14 cellular contexts compared by ENCODE assay signal in the genomic region with DNA sequence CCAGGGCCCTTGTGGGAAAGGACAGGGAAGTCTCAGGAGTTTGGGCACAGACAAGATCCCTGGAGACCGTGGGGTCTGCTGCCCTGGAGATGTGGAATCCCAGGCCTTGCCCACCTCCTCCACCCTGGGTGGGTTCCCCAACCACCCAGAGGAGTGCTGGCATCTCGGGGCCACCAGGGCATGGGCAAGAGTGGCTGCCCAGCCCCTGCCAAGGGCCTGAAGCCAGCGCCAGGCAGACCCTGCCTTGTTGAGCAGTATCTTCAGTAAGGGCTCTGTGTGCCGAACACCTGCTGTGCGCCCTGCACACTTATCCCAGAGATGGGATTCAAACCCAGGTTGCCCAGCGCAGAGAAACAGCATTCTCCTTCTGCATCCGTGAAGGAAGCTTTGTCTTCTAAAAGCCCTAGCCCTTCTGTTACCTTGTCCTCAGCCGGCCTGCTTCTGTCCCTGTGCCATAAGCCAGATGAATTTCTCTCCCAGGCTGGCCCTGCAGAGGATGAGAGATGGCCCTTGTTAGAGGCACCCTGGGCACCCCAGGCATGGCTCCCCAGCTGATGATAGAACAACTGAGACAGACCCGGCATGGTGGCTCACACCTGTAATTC. TPM values are rescaled to one million over a fixed set of nuclear protein-coding genes. Genes with fewer than 3 reads are reported as not detected.
A peak's percentile ranks its signal among the peaks of the same experiment; 100 is the strongest.
DNase-seq lines count a peak whose midpoint lies in the region; ATAC-seq and TF ChIP-seq lines count a peak whose summit lies in the region.
"Had no signal": no experiment of that assay in that cellular context is flagged by ENCODE, and none has a peak within 500 bp of the region (broad histone marks: within the 10 kb centered on the region; RNA-seq: fewer than 3 reads in every experiment).

No MANE protein-coding gene starts in this region.

- WGBS in esophagus muscularis mucosa: 88% methylated on average over 6 of the region's 9 CpGs
- WGBS in neuronal stem cell (ENCODE audit: extremely low coverage in 2 of 2, insufficient read length in 2 of 2, insufficient replicate concordance in 1 of 2), 2 donors: no CpG with 5 or more reads among the region's 9 CpGs

- no peak overlapping the region for H2AFZ ChIP-seq in neuronal stem cell (ENCODE audit: low read length)

- no peaks in the 10 kb centered on the region for H3K27me3 ChIP-seq in CD4-positive, CD25-positive, alpha-beta regulatory T cell (ENCODE audit: control insufficient read depth, insufficient read depth, low read length)
- H3K27me3 ChIP-seq in H7 (ENCODE audit: control insufficient read depth, insufficient read depth, low read length): no peaks in the 10 kb centered on the region
- H3K27me3 ChIP-seq in esophagus muscularis mucosa: peaks cover 0 to 5% (median 0%) of the 10 kb centered on the region in 4 donors
- no peaks in the 10 kb centered on the region for H3K27me3 ChIP-seq in neuronal stem cell (ENCODE audit: control insufficient read depth in 3 of 3, insufficient read depth in 3 of 3, low read depth in 1 of 3, low read length in 3 of 3)

- H3K27ac ChIP-seq in CD4-positive, CD25-positive, alpha-beta regulatory T cell (ENCODE audit: insufficient read depth, low read length, poor library complexity, severe bottlenecking): peak overlapping the region; percentile 68
- H3K27ac ChIP-seq in esophagus muscularis mucosa (replicated peaks in 1 of 4) (peak overlapping the region; percentile 35 to 72 (median 48)), neuronal stem cell (replicated peaks; ENCODE audit: low read length) (no peak overlapping the region)
- H3K27ac ChIP-seq: KMS-11 had no signal

- peaks cover 10 to 57% (median 18%) of the 10 kb centered on the region in 4 donors for H3K4me1 Mint-ChIP-seq in CD4-positive, CD25-positive, alpha-beta regulatory T cell

- TF ChIP-seq CTCF in esophagus muscularis mucosa (IDR thresholded peaks at IDR 0.05): no peak

- no peak for TF ChIP-seq EP300 in esophagus muscularis mucosa (IDR thresholded peaks at IDR 0.05)

- H2BK15ac ChIP-seq in neuronal stem cell (ENCODE audit: low read length): no peak overlapping the region

- H2BK5ac ChIP-seq in neuronal stem cell (ENCODE audit: low read length): peak overlapping the region; percentile 15

- H2BK12ac ChIP-seq in neuronal stem cell (ENCODE audit: low read length): peak overlapping the region; percentile 58

- intact Hi-C loops in esophagus muscularis mucosa (cut with DNase I): no loop called here

- H3K27me3 Mint-ChIP-seq in CD4-positive, CD25-positive, alpha-beta regulatory T cell: no peaks in the 10 kb centered on the region

- H3K4ac ChIP-seq in neuronal stem cell (ENCODE audit: low read length): peak overlapping the region; percentile 2

- no peak overlapping the region for H3K4me2 ChIP-seq in neuronal stem cell (ENCODE audit: insufficient read depth, low read length, poor library complexity, severe bottlenecking)
- H3K4me2 ChIP-seq: KMS-11 had no signal

- H3K79me1 ChIP-seq in neuronal stem cell (ENCODE audit: low read depth, low read length): peaks cover 2% of the 10 kb centered on the region

- H4K8ac ChIP-seq in neuronal stem cell (ENCODE audit: low read depth, low read length): no peak overlapping the region

- no peaks in the 10 kb centered on the region for H3K9me3 Mint-ChIP-seq in CD4-positive, CD25-positive, alpha-beta regulatory T cell
- H3K9me3 Mint-ChIP-seq: stimulated activated naive B cell treated with anti-CD40 and anti-IgM and Interleukin-4, amounts not matched to agents 10 μg/mL and 1 μg/mL and 100 μg/mL, for 72 hours had no signal

- no peaks in the 10 kb centered on the region for H3K36me3 ChIP-seq in CD4-positive, CD25-positive, alpha-beta regulatory T cell (ENCODE audit: control insufficient read depth, insufficient read depth, low read length)
- no peaks in the 10 kb centered on the region for H3K36me3 ChIP-seq in H7 (replicated peaks; ENCODE audit: control insufficient read depth, insufficient read depth, low read length)
- no peaks in the 10 kb centered on the region for H3K36me3 ChIP-seq in esophagus muscularis mucosa
- peaks cover 0 to 8% of the 10 kb centered on the region in 2 donors for H3K36me3 ChIP-seq in neuronal stem cell (replicated peaks in 1 of 2; ENCODE audit: control insufficient read depth in 2 of 2, insufficient read depth in 2 of 2, low read length in 2 of 2)

- H2BK120ac ChIP-seq in neuronal stem cell (ENCODE audit: low read depth, low read length): no peak overlapping the region

- H3K14ac ChIP-seq in neuronal stem cell (ENCODE audit: low read length): peak overlapping the region; percentile 59

- no peaks in the 10 kb centered on the region for H3K9me3 ChIP-seq in CD4-positive, CD25-positive, alpha-beta regulatory T cell (ENCODE audit: control insufficient read depth in 2 of 2, low read length in 2 of 2)
- no peaks in the 10 kb centered on the region for H3K9me3 ChIP-seq in esophagus muscularis mucosa
- no peaks in the 10 kb centered on the region for H3K9me3 ChIP-seq in neuronal stem cell (replicated peaks in 1 of 2; ENCODE audit: control insufficient read depth in 2 of 2, insufficient read depth in 1 of 2, low read depth in 1 of 2, low read length in 2 of 2)

- peaks cover 45% of the 10 kb centered on the region for H3K4me1 ChIP-seq in CD4-positive, CD25-positive, alpha-beta regulatory T cell (ENCODE audit: control insufficient read depth, insufficient read depth, low read length, poor library complexity, severe bottlenecking)
- peaks cover 16 to 23% (median 17%) of the 10 kb centered on the region in 4 donors for H3K4me1 ChIP-seq in esophagus muscularis mucosa
- peaks cover 16 to 47% of the 10 kb centered on the region in 2 donors for H3K4me1 ChIP-seq in neuronal stem cell (ENCODE audit: control insufficient read depth in 2 of 2, insufficient read depth in 1 of 2, low read depth in 1 of 2, low read length in 2 of 2)

- peak overlapping the region in 1 of 4 donors; percentile 60 for H3K4me3 Mint-ChIP-seq in CD4-positive, CD25-positive, alpha-beta regulatory T cell
- H3K4me3 Mint-ChIP-seq: stimulated activated naive B cell treated with anti-CD40 and anti-IgM and Interleukin-4, amounts not matched to agents 10 μg/mL and 1 μg/mL and 100 μg/mL, for 72 hours had no signal

- H4K91ac ChIP-seq in neuronal stem cell (ENCODE audit: low read depth, low read length, poor library complexity): no peak overlapping the region

- H3K4me3 ChIP-seq in CD4-positive, CD25-positive, alpha-beta regulatory T cell (ENCODE audit: low read depth, low read length): no peak overlapping the region
- no peak overlapping the region for H3K4me3 ChIP-seq in H7 (ENCODE audit: insufficient read depth, low read depth, low read length)
- H3K4me3 ChIP-seq in esophagus muscularis mucosa: no peak overlapping the region
- no peak overlapping the region for H3K4me3 ChIP-seq in neuronal stem cell (ENCODE audit: low read length in 2 of 2)

- H3K18ac ChIP-seq in neuronal stem cell (ENCODE audit: low read length): peak overlapping the region; percentile 33

- no peak overlapping the region for H3K9ac ChIP-seq in neuronal stem cell (ENCODE audit: low read depth, low read length, poor library complexity)
- H3K9ac ChIP-seq: KMS-11 had no signal

- TF ChIP-seq POLR2A in esophagus muscularis mucosa (IDR thresholded peaks at IDR 0.05; ENCODE audit: low read depth): no peak

- ATAC-seq in CD4-positive, CD25-positive, alpha-beta regulatory T cell (ENCODE audit: low read depth in 2 of 2): no peak
- no peak for ATAC-seq in HG02840 (IDR thresholded peaks at IDR 0.05; ENCODE audit: low FRiP score, unreplicated experiment)

- H3K27ac Mint-ChIP-seq in CD4-positive, CD25-positive, alpha-beta regulatory T cell: peak overlapping the region; percentile 86 to 95 (median 92)
- H3K27ac Mint-ChIP-seq: stimulated activated naive B cell treated with anti-CD40 and anti-IgM and Interleukin-4, amounts not matched to agents 10 μg/mL and 1 μg/mL and 100 μg/mL, for 72 hours had no signal

- peak overlapping the region; percentile 24 for H2AK5ac ChIP-seq in neuronal stem cell (ENCODE audit: low read depth, low read length)

- no peaks in the 10 kb centered on the region for H3K36me3 Mint-ChIP-seq in CD4-positive, CD25-positive, alpha-beta regulatory T cell
- H3K36me3 Mint-ChIP-seq: stimulated activated naive B cell treated with anti-CD40 and anti-IgM and Interleukin-4, amounts not matched to agents 10 μg/mL and 1 μg/mL and 100 μg/mL, for 72 hours had no signal

- H3K23ac ChIP-seq in neuronal stem cell (ENCODE audit: low read depth, low read length, poor library complexity): peak overlapping the region; percentile 81

- DNase-seq in CD4-positive, CD25-positive, alpha-beta regulatory T cell: no peak
- DNase-seq in H7 (peak; percentile 62), esophagus muscularis mucosa (ENCODE audit: extremely low spot score) (no peak), neuronal stem cell (ENCODE audit: low spot score) (no peak), ecto neural progenitor cell (ENCODE audit: low spot score) (no peak), NAMALWA (ENCODE audit: low spot score) (no peak)
- DNase-seq in NK-92 treated with Interleukin-12 subunit alpha and Interleukin-12 subunit beta, amount 100 ng/mL, for 24 hours (lab: John Stamatoyannopoulos, UW): no peak
- DNase-seq: GOT3; NCI-H1930; stimulated activated CD4-positive, alpha-beta T cell treated with anti-CD3 and anti-CD28 coated beads, Interleukin-2, amount 100 ng/mL, for 48 hours; stimulated activated naive B cell treated with anti-CD40 and anti-IgM and Interleukin-4, amounts not matched to agents 10 μg/mL and 1 μg/mL and 100 μg/mL, for 72 hours had no signal

RNA-seq across cellular contexts. Expression of gene TMEM235, which starts 32.4 kb away (rescaled TPM):
- not detected for total RNA-seq in CD4-positive, CD25-positive, alpha-beta regulatory T cell
- polyA plus RNA-seq in CD4-positive, CD25-positive, alpha-beta regulatory T cell: not detected
- not detected in 2 replicates for total RNA-seq in H7 (2014; rRNA removed; shearing (Covaris generic))
- total RNA-seq in esophagus muscularis mucosa: not detected
- not detected for polyA plus RNA-seq in neuronal stem cell (2013, experiment 1 of 2)
- polyA plus RNA-seq in neuronal stem cell (2013, experiment 2 of 2): not detected
- total RNA-seq: pulmonary artery endothelial cell had no signal

RNA-seq across cellular contexts. Expression of gene BIRC5, which starts 49.8 kb away (rescaled TPM):
- total RNA-seq in CD4-positive, CD25-positive, alpha-beta regulatory T cell: 2.7 TPM
- polyA plus RNA-seq in CD4-positive, CD25-positive, alpha-beta regulatory T cell: 10 to 100 TPM in 1 of 4 donors, 1 to 10 TPM in 3; 2.8 to 11.5 (median 7.5) TPM
- 152 and 154 TPM in 2 replicates for total RNA-seq in H7 (2014; rRNA removed; shearing (Covaris generic))
- total RNA-seq in esophagus muscularis mucosa: 1 to 10 TPM in 1 of 4 donors, under 1 TPM in 2, not detected in 1; under 0.01 to 2.0 (median 0.13) TPM
- 118 TPM for polyA plus RNA-seq in neuronal stem cell (2013, experiment 1 of 2)
- polyA plus RNA-seq in neuronal stem cell (2013, experiment 2 of 2): 125 TPM

Comparison
In these comparisons a context has a peak if more than half of its experiments do, and no peak if none do; other contexts are left out.
1. RNA of gene BIRC5, which starts 49.8 kb away (total RNA-seq): 152 to 154 TPM in H7; 2.7 TPM in CD4-positive, CD25-positive, alpha-beta regulatory T cell (single experiment) and under 0.01 to 2.0 TPM in esophagus muscularis mucosa; every median in the first group is over 10 times any median in the second.